Comparison of ENCODE assay signal across 2 cellular contexts in the genomic region with DNA sequence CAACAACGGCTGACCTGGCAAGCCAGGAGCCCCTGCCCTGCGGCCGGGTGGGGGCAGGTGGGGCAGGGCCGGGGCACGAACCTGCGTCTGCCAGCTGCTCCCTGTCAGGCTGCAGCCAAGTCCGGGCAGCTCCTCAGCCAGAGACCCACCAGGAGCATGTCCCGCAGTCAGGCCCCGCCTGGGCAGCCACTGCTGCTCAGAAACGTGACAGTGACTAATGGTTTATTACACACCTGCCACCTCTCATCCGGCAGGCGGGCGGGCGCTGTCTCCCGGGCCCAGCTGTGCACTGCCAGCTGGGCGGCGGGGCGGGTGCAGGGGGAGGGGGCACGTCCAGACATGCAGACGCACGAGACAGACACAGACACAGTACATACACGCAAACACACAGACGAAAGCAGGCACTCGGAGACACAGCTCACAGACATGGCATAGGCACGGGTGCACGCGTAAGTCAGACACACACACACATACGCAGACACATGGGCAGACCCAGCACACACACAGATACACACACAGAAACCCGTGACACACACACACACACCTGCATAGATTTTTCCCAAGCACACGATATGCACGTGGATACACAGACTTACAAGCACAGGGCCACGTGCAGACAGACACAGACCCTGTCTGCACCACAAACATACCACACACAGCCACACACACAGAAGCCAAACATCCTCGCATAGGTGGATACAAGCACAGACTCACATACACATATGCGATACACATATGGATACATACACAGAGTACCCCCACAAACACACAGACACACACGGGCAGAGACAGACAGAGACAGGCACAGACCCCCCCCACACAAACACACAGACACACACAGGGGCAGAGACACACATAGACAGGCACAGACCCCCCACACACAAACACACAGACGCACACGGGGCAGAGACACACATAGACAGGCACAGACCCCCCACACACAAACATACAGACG.
TF ChIP-seq lines count a peak whose summit lies in the region.

No MANE protein-coding gene starts in this region.

TF ChIP-seq in GM23338, 12 proteins besides CTCF, POLR2A, EP300 and RAD21 (continued from another document):
- no peak for TF ChIP-seq EZH2 (IDR thresholded peaks at IDR 0.05; ENCODE audit: low read depth, unreplicated experiment)
- TF ChIP-seq, protein P1, sequence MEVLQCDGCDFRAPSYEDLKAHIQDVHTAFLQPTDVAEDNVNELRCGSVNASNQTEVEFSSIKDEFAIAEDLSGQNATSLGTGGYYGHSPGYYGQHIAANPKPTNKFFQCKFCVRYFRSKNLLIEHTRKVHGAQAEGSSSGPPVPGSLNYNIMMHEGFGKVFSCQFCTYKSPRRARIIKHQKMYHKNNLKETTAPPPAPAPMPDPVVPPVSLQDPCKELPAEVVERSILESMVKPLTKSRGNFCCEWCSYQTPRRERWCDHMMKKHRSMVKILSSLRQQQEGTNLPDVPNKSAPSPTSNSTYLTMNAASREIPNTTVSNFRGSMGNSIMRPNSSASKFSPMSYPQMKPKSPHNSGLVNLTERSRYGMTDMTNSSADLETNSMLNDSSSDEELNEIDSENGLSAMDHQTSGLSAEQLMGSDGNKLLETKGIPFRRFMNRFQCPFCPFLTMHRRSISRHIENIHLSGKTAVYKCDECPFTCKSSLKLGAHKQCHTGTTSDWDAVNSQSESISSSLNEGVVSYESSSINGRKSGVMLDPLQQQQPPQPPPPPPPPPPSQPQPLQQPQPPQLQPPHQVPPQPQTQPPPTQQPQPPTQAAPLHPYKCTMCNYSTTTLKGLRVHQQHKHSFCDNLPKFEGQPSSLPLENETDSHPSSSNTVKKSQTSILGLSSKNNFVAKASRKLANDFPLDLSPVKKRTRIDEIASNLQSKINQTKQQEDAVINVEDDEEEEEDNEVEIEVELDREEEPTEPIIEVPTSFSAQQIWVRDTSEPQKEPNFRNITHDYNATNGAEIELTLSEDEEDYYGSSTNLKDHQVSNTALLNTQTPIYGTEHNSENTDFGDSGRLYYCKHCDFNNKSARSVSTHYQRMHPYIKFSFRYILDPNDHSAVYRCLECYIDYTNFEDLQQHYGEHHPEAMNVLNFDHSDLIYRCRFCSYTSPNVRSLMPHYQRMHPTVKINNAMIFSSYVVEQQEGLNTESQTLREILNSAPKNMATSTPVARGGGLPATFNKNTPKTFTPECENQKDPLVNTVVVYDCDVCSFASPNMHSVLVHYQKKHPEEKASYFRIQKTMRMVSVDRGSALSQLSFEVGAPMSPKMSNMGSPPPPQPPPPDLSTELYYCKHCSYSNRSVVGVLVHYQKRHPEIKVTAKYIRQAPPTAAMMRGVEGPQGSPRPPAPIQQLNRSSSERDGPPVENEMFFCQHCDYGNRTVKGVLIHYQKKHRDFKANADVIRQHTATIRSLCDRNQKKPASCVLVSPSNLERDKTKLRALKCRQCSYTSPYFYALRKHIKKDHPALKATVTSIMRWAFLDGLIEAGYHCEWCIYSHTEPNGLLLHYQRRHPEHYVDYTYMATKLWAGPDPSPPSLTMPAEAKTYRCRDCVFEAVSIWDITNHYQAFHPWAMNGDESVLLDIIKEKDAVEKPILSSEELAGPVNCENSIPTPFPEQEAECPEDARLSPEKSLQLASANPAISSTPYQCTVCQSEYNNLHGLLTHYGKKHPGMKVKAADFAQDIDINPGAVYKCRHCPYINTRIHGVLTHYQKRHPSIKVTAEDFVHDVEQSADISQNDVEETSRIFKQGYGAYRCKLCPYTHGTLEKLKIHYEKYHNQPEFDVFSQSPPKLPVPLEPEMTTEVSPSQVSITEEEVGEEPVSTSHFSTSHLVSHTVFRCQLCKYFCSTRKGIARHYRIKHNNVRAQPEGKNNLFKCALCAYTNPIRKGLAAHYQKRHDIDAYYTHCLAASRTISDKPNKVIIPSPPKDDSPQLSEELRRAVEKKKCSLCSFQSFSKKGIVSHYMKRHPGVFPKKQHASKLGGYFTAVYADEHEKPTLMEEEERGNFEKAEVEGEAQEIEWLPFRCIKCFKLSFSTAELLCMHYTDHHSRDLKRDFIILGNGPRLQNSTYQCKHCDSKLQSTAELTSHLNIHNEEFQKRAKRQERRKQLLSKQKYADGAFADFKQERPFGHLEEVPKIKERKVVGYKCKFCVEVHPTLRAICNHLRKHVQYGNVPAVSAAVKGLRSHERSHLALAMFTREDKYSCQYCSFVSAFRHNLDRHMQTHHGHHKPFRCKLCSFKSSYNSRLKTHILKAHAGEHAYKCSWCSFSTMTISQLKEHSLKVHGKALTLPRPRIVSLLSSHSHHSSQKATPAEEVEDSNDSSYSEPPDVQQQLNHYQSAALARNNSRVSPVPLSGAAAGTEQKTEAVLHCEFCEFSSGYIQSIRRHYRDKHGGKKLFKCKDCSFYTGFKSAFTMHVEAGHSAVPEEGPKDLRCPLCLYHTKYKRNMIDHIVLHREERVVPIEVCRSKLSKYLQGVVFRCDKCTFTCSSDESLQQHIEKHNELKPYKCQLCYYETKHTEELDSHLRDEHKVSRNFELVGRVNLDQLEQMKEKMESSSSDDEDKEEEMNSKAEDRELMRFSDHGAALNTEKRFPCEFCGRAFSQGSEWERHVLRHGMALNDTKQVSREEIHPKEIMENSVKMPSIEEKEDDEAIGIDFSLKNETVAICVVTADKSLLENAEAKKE (CRISPR knock-in tag; IDR thresholded peaks at IDR 0.05) = no peak
- no peak for TF ChIP-seq CREB1 (CRISPR knock-in tag; IDR thresholded peaks at IDR 0.05; ENCODE audit: low read depth)
- no peak for TF ChIP-seq POLR2AphosphoS5 (IDR thresholded peaks at IDR 0.05; ENCODE audit: low read depth)
- no peak for TF ChIP-seq NANOG (IDR thresholded peaks at IDR 0.05; ENCODE audit: borderline replicate concordance)
- TF ChIP-seq, protein P2, sequence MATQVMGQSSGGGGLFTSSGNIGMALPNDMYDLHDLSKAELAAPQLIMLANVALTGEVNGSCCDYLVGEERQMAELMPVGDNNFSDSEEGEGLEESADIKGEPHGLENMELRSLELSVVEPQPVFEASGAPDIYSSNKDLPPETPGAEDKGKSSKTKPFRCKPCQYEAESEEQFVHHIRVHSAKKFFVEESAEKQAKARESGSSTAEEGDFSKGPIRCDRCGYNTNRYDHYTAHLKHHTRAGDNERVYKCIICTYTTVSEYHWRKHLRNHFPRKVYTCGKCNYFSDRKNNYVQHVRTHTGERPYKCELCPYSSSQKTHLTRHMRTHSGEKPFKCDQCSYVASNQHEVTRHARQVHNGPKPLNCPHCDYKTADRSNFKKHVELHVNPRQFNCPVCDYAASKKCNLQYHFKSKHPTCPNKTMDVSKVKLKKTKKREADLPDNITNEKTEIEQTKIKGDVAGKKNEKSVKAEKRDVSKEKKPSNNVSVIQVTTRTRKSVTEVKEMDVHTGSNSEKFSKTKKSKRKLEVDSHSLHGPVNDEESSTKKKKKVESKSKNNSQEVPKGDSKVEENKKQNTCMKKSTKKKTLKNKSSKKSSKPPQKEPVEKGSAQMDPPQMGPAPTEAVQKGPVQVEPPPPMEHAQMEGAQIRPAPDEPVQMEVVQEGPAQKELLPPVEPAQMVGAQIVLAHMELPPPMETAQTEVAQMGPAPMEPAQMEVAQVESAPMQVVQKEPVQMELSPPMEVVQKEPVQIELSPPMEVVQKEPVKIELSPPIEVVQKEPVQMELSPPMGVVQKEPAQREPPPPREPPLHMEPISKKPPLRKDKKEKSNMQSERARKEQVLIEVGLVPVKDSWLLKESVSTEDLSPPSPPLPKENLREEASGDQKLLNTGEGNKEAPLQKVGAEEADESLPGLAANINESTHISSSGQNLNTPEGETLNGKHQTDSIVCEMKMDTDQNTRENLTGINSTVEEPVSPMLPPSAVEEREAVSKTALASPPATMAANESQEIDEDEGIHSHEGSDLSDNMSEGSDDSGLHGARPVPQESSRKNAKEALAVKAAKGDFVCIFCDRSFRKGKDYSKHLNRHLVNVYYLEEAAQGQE (IDR thresholded peaks at IDR 0.05; ENCODE audit: unreplicated experiment) = no peak

TF ChIP-seq in GM12878, 131 proteins besides CTCF, POLR2A, EP300 and RAD21 (continues in another document):
- TF ChIP-seq, protein P3, sequence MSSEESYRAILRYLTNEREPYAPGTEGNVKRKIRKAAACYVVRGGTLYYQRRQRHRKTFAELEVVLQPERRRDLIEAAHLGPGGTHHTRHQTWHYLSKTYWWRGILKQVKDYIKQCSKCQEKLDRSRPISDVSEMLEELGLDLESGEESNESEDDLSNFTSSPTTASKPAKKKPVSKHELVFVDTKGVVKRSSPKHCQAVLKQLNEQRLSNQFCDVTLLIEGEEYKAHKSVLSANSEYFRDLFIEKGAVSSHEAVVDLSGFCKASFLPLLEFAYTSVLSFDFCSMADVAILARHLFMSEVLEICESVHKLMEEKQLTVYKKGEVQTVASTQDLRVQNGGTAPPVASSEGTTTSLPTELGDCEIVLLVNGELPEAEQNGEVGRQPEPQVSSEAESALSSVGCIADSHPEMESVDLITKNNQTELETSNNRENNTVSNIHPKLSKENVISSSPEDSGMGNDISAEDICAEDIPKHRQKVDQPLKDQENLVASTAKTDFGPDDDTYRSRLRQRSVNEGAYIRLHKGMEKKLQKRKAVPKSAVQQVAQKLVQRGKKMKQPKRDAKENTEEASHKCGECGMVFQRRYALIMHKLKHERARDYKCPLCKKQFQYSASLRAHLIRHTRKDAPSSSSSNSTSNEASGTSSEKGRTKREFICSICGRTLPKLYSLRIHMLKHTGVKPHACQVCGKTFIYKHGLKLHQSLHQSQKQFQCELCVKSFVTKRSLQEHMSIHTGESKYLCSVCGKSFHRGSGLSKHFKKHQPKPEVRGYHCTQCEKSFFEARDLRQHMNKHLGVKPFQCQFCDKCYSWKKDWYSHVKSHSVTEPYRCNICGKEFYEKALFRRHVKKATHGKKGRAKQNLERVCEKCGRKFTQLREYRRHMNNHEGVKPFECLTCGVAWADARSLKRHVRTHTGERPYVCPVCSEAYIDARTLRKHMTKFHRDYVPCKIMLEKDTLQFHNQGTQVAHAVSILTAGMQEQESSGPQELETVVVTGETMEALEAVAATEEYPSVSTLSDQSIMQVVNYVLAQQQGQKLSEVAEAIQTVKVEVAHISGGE (CRISPR knock-in tag; IDR thresholded peaks at IDR 0.05) = no peak
- TF ChIP-seq ZNF217 (IDR thresholded peaks at IDR 0.05) (no peak), TCF3 (IDR thresholded peaks at IDR 0.05; ENCODE audit: borderline replicate concordance, insufficient read depth, low read depth, low read length) (no peak), CHD1 (IDR thresholded peaks at IDR 0.05; ENCODE audit: low read depth, low read length) (no peak), NFYA (IDR thresholded peaks at IDR 0.05; ENCODE audit: borderline replicate concordance, low read depth, low read length) (no peak), ZNF384 (IDR thresholded peaks at IDR 0.05; ENCODE audit: borderline replicate concordance, low read depth, low read length) (no peak), SMAD1 (IDR thresholded peaks at IDR 0.05; ENCODE audit: low read depth, partially characterized antibody) (no peak), CBFB (IDR thresholded peaks at IDR 0.05; ENCODE audit: low read depth) (no peak), ZBED1 (IDR thresholded peaks at IDR 0.05; ENCODE audit: borderline replicate concordance) (no peak), RBBP5 (conservative IDR thresholded peaks at IDR 0.05) (no peak)
- TF ChIP-seq, protein P4, sequence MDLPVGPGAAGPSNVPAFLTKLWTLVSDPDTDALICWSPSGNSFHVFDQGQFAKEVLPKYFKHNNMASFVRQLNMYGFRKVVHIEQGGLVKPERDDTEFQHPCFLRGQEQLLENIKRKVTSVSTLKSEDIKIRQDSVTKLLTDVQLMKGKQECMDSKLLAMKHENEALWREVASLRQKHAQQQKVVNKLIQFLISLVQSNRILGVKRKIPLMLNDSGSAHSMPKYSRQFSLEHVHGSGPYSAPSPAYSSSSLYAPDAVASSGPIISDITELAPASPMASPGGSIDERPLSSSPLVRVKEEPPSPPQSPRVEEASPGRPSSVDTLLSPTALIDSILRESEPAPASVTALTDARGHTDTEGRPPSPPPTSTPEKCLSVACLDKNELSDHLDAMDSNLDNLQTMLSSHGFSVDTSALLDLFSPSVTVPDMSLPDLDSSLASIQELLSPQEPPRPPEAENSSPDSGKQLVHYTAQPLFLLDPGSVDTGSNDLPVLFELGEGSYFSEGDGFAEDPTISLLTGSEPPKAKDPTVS (IDR thresholded peaks at IDR 0.05; ENCODE audit: low read depth, low read length) = no peak
- TF ChIP-seq, protein P5, sequence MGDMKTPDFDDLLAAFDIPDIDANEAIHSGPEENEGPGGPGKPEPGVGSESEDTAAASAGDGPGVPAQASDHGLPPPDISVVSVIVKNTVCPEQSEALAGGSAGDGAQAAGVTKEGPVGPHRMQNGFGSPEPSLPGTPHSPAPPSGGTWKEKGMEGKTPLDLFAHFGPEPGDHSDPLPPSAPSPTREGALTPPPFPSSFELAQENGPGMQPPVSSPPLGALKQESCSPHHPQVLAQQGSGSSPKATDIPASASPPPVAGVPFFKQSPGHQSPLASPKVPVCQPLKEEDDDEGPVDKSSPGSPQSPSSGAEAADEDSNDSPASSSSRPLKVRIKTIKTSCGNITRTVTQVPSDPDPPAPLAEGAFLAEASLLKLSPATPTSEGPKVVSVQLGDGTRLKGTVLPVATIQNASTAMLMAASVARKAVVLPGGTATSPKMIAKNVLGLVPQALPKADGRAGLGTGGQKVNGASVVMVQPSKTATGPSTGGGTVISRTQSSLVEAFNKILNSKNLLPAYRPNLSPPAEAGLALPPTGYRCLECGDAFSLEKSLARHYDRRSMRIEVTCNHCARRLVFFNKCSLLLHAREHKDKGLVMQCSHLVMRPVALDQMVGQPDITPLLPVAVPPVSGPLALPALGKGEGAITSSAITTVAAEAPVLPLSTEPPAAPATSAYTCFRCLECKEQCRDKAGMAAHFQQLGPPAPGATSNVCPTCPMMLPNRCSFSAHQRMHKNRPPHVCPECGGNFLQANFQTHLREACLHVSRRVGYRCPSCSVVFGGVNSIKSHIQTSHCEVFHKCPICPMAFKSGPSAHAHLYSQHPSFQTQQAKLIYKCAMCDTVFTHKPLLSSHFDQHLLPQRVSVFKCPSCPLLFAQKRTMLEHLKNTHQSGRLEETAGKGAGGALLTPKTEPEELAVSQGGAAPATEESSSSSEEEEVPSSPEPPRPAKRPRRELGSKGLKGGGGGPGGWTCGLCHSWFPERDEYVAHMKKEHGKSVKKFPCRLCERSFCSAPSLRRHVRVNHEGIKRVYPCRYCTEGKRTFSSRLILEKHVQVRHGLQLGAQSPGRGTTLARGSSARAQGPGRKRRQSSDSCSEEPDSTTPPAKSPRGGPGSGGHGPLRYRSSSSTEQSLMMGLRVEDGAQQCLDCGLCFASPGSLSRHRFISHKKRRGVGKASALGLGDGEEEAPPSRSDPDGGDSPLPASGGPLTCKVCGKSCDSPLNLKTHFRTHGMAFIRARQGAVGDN (IDR thresholded peaks at IDR 0.05) = no peak
- TF ChIP-seq, protein P6, sequence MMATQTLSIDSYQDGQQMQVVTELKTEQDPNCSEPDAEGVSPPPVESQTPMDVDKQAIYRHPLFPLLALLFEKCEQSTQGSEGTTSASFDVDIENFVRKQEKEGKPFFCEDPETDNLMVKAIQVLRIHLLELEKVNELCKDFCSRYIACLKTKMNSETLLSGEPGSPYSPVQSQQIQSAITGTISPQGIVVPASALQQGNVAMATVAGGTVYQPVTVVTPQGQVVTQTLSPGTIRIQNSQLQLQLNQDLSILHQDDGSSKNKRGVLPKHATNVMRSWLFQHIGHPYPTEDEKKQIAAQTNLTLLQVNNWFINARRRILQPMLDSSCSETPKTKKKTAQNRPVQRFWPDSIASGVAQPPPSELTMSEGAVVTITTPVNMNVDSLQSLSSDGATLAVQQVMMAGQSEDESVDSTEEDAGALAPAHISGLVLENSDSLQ (IDR thresholded peaks at IDR 0.05) = peak; percentile 37; the same call in 1 of the 2 replicates
